18 cellular contexts compared by ENCODE assay signal in genomic region chr14:48575772-48576171, GRCh38.
DNase-seq lines count a peak whose midpoint lies in the region; ATAC-seq and TF ChIP-seq lines count a peak whose summit lies in the region.
"Had no signal": no experiment of that assay in that cellular context is flagged by ENCODE, and none has a peak within 500 bp of the region (broad histone marks: within the 10 kb centered on the region; RNA-seq: fewer than 3 reads in every experiment).

No MANE protein-coding gene starts in this region.

- TF ChIP-seq CTCF in WERI-Rb-1 (IDR thresholded peaks at IDR 0.05; ENCODE audit: low read depth, low read length) (no peak), progenitor cell of endocrine pancreas (IDR thresholded peaks at IDR 0.05; ENCODE audit: unreplicated experiment) (no peak)

- H3K9me3 Mint-ChIP-seq in progenitor cell of endocrine pancreas (ENCODE audit: low read depth): peaks cover 27% of the 10 kb centered on the region

- ATAC-seq in GM21529 (IDR thresholded peaks at IDR 0.05; ENCODE audit: unreplicated experiment): no peak
- ATAC-seq: A549, HepG2 had no signal

- DNase-seq in NCI-H82 (lab: John Stamatoyannopoulos, UW) (peak; percentile 65), NCI-H82 treated with DMSO at 0.1 percent for 48 hours (lab: John Stamatoyannopoulos, UW; ENCODE audit: unreplicated experiment) (no peak), NCI-H748 (lab: John Stamatoyannopoulos, UW; ENCODE audit: unreplicated experiment) (peak; percentile 85), WERI-Rb-1 (peak; percentile 31), progenitor cell of endocrine pancreas (ENCODE audit: low spot score, unreplicated experiment) (peak; percentile 10)
- no peak for DNase-seq in activated CD4-positive, CD25-positive, alpha-beta regulatory T cell treated with anti-CD3 and anti-CD28 coated beads, Interleukin-2, amount 50 U/mL, for 72 hours
- DNase-seq in activated CD4-positive, alpha-beta T cell treated with anti-CD3 and anti-CD28 coated beads, Interleukin-2, amount 50 U/mL, for 48 hours: no peak
- DNase-seq: CD4-positive, CD25-positive, alpha-beta regulatory T cell; MG63; NCI-H1092 treated with DMSO at 0.1 percent for 48 hours; NCI-H2029 treated with DMSO at 0.1 percent for 48 hours; NCI-H2227 treated with DMSO at 0.1 percent for 48 hours; RPMI8226 had no signal

- H3K36me3 Mint-ChIP-seq in progenitor cell of endocrine pancreas (ENCODE audit: insufficient read depth): peaks cover under 1% of the 10 kb centered on the region
- H3K36me3 Mint-ChIP-seq: CD4-positive, CD25-positive, alpha-beta regulatory T cell had no signal

- no peak overlapping the region for H3K4me3 ChIP-seq in WERI-Rb-1 (ENCODE audit: low read depth, low read length)
- H3K4me3 ChIP-seq: A549, HAP-1, MG63, SK-N-MC had no signal

- no peaks in the 10 kb centered on the region for H3K27me3 Mint-ChIP-seq in progenitor cell of endocrine pancreas
- H3K27me3 Mint-ChIP-seq: CD4-positive, CD25-positive, alpha-beta regulatory T cell had no signal

- H3K4me1 Mint-ChIP-seq in progenitor cell of endocrine pancreas (ENCODE audit: low read depth): peaks cover 7% of the 10 kb centered on the region
- H3K4me1 Mint-ChIP-seq: CD4-positive, CD25-positive, alpha-beta regulatory T cell had no signal

- H3K27me3 ChIP-seq in WERI-Rb-1 (ENCODE audit: insufficient read depth, low read depth, severe bottlenecking): no peaks in the 10 kb centered on the region
- H3K27me3 ChIP-seq: MG63 had no signal

- H3K27ac Mint-ChIP-seq in progenitor cell of endocrine pancreas: no peak overlapping the region
- H3K27ac Mint-ChIP-seq: CD4-positive, CD25-positive, alpha-beta regulatory T cell had no signal

- no peak overlapping the region for H3K27ac ChIP-seq in WERI-Rb-1
- H3K27ac ChIP-seq: A549, SK-N-MC had no signal

- no peak overlapping the region for H3K4me3 Mint-ChIP-seq in progenitor cell of endocrine pancreas (ENCODE audit: low read depth)
- H3K4me3 Mint-ChIP-seq: CD4-positive, CD25-positive, alpha-beta regulatory T cell had no signal

- no peaks in the 10 kb centered on the region for H3K36me3 ChIP-seq in WERI-Rb-1
- H3K36me3 ChIP-seq: HAP-1, MG63 had no signal

- peaks cover 3% of the 10 kb centered on the region for H3K9me3 ChIP-seq in WERI-Rb-1 (ENCODE audit: severe bottlenecking)
- H3K9me3 ChIP-seq: A549, HAP-1, MG63 had no signal

Comparison
In these comparisons a context has a peak if more than half of its experiments do, and no peak if none do; other contexts are left out.
1. DNase-seq: peak in NCI-H82 (single experiment), NCI-H748 (single experiment), WERI-Rb-1 (single experiment) and progenitor cell of endocrine pancreas (single experiment); none in NCI-H82 treated with DMSO at 0.1 percent for 48 hours (single experiment), activated CD4-positive, CD25-positive, alpha-beta regulatory T cell treated with anti-CD3 and anti-CD28 coated beads, Interleukin-2, amount 50 U/mL, for 72 hours (single experiment) and activated CD4-positive, alpha-beta T cell treated with anti-CD3 and anti-CD28 coated beads, Interleukin-2, amount 50 U/mL, for 48 hours (0 of 2).